ENCODE assay signal across 8 cellular contexts in genomic region chr4:67871867-67872266, GRCh38. TPM values are rescaled to one million over a fixed set of nuclear protein-coding genes. Genes with fewer than 3 reads are reported as not detected.
DNase-seq lines count a peak whose midpoint lies in the region; ATAC-seq and TF ChIP-seq lines count a peak whose summit lies in the region.

No MANE protein-coding gene starts in this region.

- H3K4me1 ChIP-seq in lower lobe of right lung = no peaks in the 10 kb centered on the region

- peak; percentile 26 for TF ChIP-seq CTCF in lower lobe of right lung (IDR thresholded peaks at IDR 0.05)

- POLR2A ChIA-PET in HEK293T (lab: Yijun Ruan, JAX) = no interaction called here

- intact Hi-C loops in lower lobe of right lung (cut with DNase I) = no loop called here

- H3K27me3 ChIP-seq in lower lobe of right lung (ENCODE audit: low read depth) = no peaks in the 10 kb centered on the region

- H3K9me3 Mint-ChIP-seq in activated CD8-positive, alpha-beta memory T cell treated with anti-CD3 and anti-CD28 coated beads, Interleukin-2, amount 10 ng/mL, durations not matched to agents 7 days and 5 days (ENCODE audit: low read depth) = no peaks in the 10 kb centered on the region

- H3K27ac Mint-ChIP-seq in activated CD8-positive, alpha-beta memory T cell treated with anti-CD3 and anti-CD28 coated beads, Interleukin-2, amount 10 ng/mL, durations not matched to agents 7 days and 5 days = no peak overlapping the region

- H3K9me3 ChIP-seq in lower lobe of right lung = no peaks in the 10 kb centered on the region

- peak; percentile 64 for ATAC-seq in activated CD8-positive, alpha-beta memory T cell treated with anti-CD3 and anti-CD28 coated beads, Interleukin-2, amount 10 ng/mL, durations not matched to agents 7 days and 5 days
- ATAC-seq in lower lobe of right lung = peak; percentile 51 to 53
- ATAC-seq in activated CD4-positive, CD25-positive, alpha-beta regulatory T cell treated with anti-CD3 and anti-CD28 coated beads, Interleukin-2, amount 50 U/mL, for 24 hours = no peak

- H3K36me3 Mint-ChIP-seq in activated CD8-positive, alpha-beta memory T cell treated with anti-CD3 and anti-CD28 coated beads, Interleukin-2, amount 10 ng/mL, durations not matched to agents 7 days and 5 days = no peaks in the 10 kb centered on the region

- H3K27ac ChIP-seq in lower lobe of right lung = no peak overlapping the region

- no peak overlapping the region for H3K4me3 ChIP-seq in lower lobe of right lung

- no peak for DNase-seq in activated CD8-positive, alpha-beta memory T cell treated with anti-CD3 and anti-CD28 coated beads, Interleukin-2, amount 10 ng/mL, durations not matched to agents 7 days and 5 days
- no peak for DNase-seq in activated CD8-positive, alpha-beta memory T cell treated with anti-CD3 and anti-CD28 coated beads, Interleukin-2, amount 50 U/mL, for 4 hours
- DNase-seq in HEK293T (ENCODE audit: extremely low spot score) (peak; percentile 38), M059J (ENCODE audit: low read depth) (peak; percentile 56), amniotic epithelial cell (ENCODE audit: low read depth) (peak; percentile 62), lower lobe of right lung (no peak), NCI-H187 treated with DMSO at 0.1 percent for 48 hours (lab: John Stamatoyannopoulos, UW) (no peak)

- CTCF ChIA-PET in activated CD8-positive, alpha-beta memory T cell treated with anti-CD3 and anti-CD28 coated beads, Interleukin-2, amount 10 ng/mL, durations not matched to agents 7 days and 5 days (lab: Charles Lee) = no interaction called here
- CTCF ChIA-PET in HEK293T (lab: Yijun Ruan, JAX) = no interaction called here

- H3K36me3 ChIP-seq in lower lobe of right lung = no peaks in the 10 kb centered on the region

- H3K4me1 Mint-ChIP-seq in activated CD8-positive, alpha-beta memory T cell treated with anti-CD3 and anti-CD28 coated beads, Interleukin-2, amount 10 ng/mL, durations not matched to agents 7 days and 5 days = no peaks in the 10 kb centered on the region

- peaks cover 6% of the 10 kb centered on the region for H3K27me3 Mint-ChIP-seq in activated CD8-positive, alpha-beta memory T cell treated with anti-CD3 and anti-CD28 coated beads, Interleukin-2, amount 10 ng/mL, durations not matched to agents 7 days and 5 days

- no peak overlapping the region for H3K4me3 Mint-ChIP-seq in activated CD8-positive, alpha-beta memory T cell treated with anti-CD3 and anti-CD28 coated beads, Interleukin-2, amount 10 ng/mL, durations not matched to agents 7 days and 5 days

TF ChIP-seq in HEK293T, 16 proteins besides CTCF, POLR2A, EP300 and RAD21:
- TF ChIP-seq NFRKB (IDR thresholded peaks at IDR 0.05) (no peak), PKNOX1 (IDR thresholded peaks at IDR 0.05) (peak; percentile 49)

RNA-seq across cellular contexts. Expression of gene TMPRSS11D, which starts 11.9 kb away (rescaled TPM):
- total RNA-seq in activated CD8-positive, alpha-beta memory T cell treated with anti-CD3 and anti-CD28 coated beads, Interleukin-2, amount 10 ng/mL, durations not matched to agents 7 days and 5 days = not detected
- total RNA-seq in M059J (2014; rRNA removed; shearing (Covaris generic)) = not detected in 2 replicates
- not detected for total RNA-seq in lower lobe of right lung

Comparison
In these comparisons a context has a peak if more than half of its experiments do, and no peak if none do; other contexts are left out.
1. ATAC-seq: peak in activated CD8-positive, alpha-beta memory T cell treated with anti-CD3 and anti-CD28 coated beads, Interleukin-2, amount 10 ng/mL, durations not matched to agents 7 days and 5 days (single experiment) and lower lobe of right lung (2 of 2); none in activated CD4-positive, CD25-positive, alpha-beta regulatory T cell treated with anti-CD3 and anti-CD28 coated beads, Interleukin-2, amount 50 U/mL, for 24 hours (0 of 2).
2. DNase-seq: peak in HEK293T (single experiment), M059J (single experiment) and amniotic epithelial cell (single experiment); none in activated CD8-positive, alpha-beta memory T cell treated with anti-CD3 and anti-CD28 coated beads, Interleukin-2, amount 10 ng/mL, durations not matched to agents 7 days and 5 days (single experiment), activated CD8-positive, alpha-beta memory T cell treated with anti-CD3 and anti-CD28 coated beads, Interleukin-2, amount 50 U/mL, for 4 hours (single experiment), lower lobe of right lung (single experiment) and NCI-H187 treated with DMSO at 0.1 percent for 48 hours (single experiment).